Comparison of ENCODE assay signal across 8 cellular contexts in genomic region chr5:93582677-93583524, GRCh38. TPM values are rescaled to one million over a fixed set of nuclear protein-coding genes. Genes with fewer than 3 reads are reported as not detected.
DNase-seq lines count a peak whose midpoint lies in the region; ATAC-seq, FAIRE-seq and TF ChIP-seq lines count a peak whose summit lies in the region.

TSS of gene NR2F1 (plus strand) at chr5:93583222. CDS start at chr5:93585024, 1,802 bp downstream.

- intact Hi-C loops in right cardiac atrium (cut with DNase I) = loop anchor here in 2 of 4 donors (5.0 kb wide), 1 partner anchor 219 kb away; no protein-coding TSS in a partner anchor

- H3K9me3 ChIP-seq in adipocyte (ENCODE audit: control insufficient read depth, low read length) (no peaks in the 10 kb centered on the region), right cardiac atrium (ENCODE audit: control insufficient read depth, low read length) (no peaks in the 10 kb centered on the region)

- DNase-seq in AG20443 (ENCODE audit: low spot score) (peak; percentile 74), H54 (ENCODE audit: insufficient read length, low spot score) (no peak), NCI-H2196 treated with DMSO at 0.1 percent for 48 hours (lab: John Stamatoyannopoulos, UW; ENCODE audit: unreplicated experiment) (peak; percentile 89), adipocyte (ENCODE audit: low read depth) (peak; percentile 94), right cardiac atrium (peak; percentile 79 to 83 (median 82)), UCSD-AML1 (lab: John Stamatoyannopoulos, UW; ENCODE audit: unreplicated experiment) (no peak)

- FAIRE-seq in H54 (lab: Jason Lieb, UNC) = peak; percentile 82

- H3K36me3 ChIP-seq in adipocyte (ENCODE audit: control insufficient read depth, insufficient read depth, low read length, severe bottlenecking) (peaks cover 1% of the 10 kb centered on the region), rectal smooth muscle tissue (ENCODE audit: control insufficient read depth, insufficient read depth, low read length) (no peaks in the 10 kb centered on the region)

- TF ChIP-seq POLR2A in H54 (IDR thresholded peaks at IDR 0.05; ENCODE audit: low read depth, low read length) = peak; percentile 29; the same call in 1 of the 2 replicates

- peak; percentile 70 to 79 for ATAC-seq in right cardiac atrium
- no peak for ATAC-seq in GM21786 (IDR thresholded peaks at IDR 0.05; ENCODE audit: unreplicated experiment)

- H3K27ac ChIP-seq in right cardiac atrium (ENCODE audit: low read length) (peak within 1 kb of the TSS; percentile 61), rectal smooth muscle tissue (ENCODE audit: low read depth, low read length) (no peak within 1 kb of the TSS)

- 2% methylated on average over 21 of the region's 21 CpGs for WGBS in right cardiac atrium

- H3K4me3 ChIP-seq in adipocyte (ENCODE audit: low read length) (peak within 1 kb of the TSS; percentile 93), right cardiac atrium (ENCODE audit: low read length) (peak within 1 kb of the TSS; percentile 94), rectal smooth muscle tissue (ENCODE audit: low read length) (peak within 1 kb of the TSS; percentile 61)

- H3K9ac ChIP-seq in adipocyte (ENCODE audit: low read length) (peak within 1 kb of the TSS; percentile 96), rectal smooth muscle tissue (ENCODE audit: low read length) (no peak within 1 kb of the TSS)

- H3K4me1 ChIP-seq in adipocyte (ENCODE audit: control insufficient read depth, insufficient read depth, low read length) (peaks cover 13% of the 10 kb centered on the region), right cardiac atrium (ENCODE audit: control insufficient read depth, insufficient read depth, low read length) (no peaks in the 10 kb centered on the region), rectal smooth muscle tissue (ENCODE audit: control insufficient read depth, insufficient read depth, low read length) (peaks cover 5% of the 10 kb centered on the region)

- no peaks in the 10 kb centered on the region for H3K27me3 ChIP-seq in adipocyte (replicated peaks; ENCODE audit: control insufficient read depth, insufficient read depth, low read length)
- H3K27me3 ChIP-seq in right cardiac atrium (ENCODE audit: control insufficient read depth, insufficient read depth) = no peaks in the 10 kb centered on the region
- H3K27me3 ChIP-seq in rectal smooth muscle tissue (ENCODE audit: control insufficient read depth, insufficient read depth, low read length) = peaks cover 43% of the 10 kb centered on the region

RNA-seq across cellular contexts. Expression of gene NR2F1, which starts in this region (rescaled TPM):
- total RNA-seq in right cardiac atrium = 10 to 100 TPM; 22.1 to 59.2 (median 42.6) TPM
- polyA plus RNA-seq in right cardiac atrium = 29.0 TPM

Comparison
In these comparisons a context has a peak if more than half of its experiments do, and no peak if none do; other contexts are left out.
1. DNase-seq: peak in AG20443 (single experiment), NCI-H2196 treated with DMSO at 0.1 percent for 48 hours (single experiment), adipocyte (single experiment) and right cardiac atrium (3 of 3); none in H54 (single experiment) and UCSD-AML1 (single experiment).
2. Peak in every context shown above with its lines, with median percentiles within 50 percentile points of each other: H3K4me3 ChIP-seq.